ENCODE assay signal across 10 cellular contexts in the genomic region with DNA sequence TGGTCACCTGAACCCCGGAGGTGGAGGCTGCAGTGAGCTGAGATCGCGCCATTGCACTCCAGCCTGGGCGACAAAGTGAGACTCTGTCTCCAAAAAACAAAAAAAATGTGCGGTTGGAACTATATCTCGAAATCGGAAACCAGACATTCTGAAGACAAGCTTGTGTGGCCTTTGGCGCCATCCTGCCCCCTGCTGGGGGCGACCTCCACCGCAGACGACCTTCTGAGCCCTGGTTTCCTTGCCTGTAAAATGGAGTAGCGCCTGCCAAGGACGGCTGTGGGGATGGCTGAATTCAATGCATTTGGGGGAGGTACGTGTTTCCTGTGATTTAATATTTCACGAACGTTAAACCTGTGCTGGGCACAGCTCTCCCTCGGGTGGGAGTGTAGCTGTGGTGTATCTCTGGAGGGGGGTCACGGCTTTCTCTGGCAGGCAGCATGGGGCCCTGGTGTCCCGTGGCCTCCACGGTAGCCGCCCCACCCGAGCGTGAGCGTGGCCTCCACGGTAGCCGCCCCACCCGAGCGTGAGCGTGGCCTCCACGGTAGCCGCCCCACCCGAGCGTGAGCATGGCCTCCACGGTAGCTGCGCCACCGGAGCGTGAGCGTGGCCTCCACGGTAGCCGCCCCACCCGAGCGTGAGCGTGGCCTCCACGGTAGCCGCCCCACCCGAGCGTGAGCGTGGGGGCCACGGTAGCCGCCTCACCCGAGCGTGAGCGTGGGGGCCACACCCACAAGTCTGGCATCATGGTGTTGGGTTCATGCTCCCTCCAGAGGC. TPM values are rescaled to one million over a fixed set of nuclear protein-coding genes. Genes with fewer than 3 reads are reported as not detected.
A peak's percentile ranks its signal among the peaks of the same experiment; 100 is the strongest.
DNase-seq lines count a peak whose midpoint lies in the region; ATAC-seq and FAIRE-seq lines count a peak whose summit lies in the region.
"Had no signal": no experiment of that assay in that cellular context is flagged by ENCODE, and none has a peak within 500 bp of the region (broad histone marks: within the 10 kb centered on the region; RNA-seq: fewer than 3 reads in every experiment).

No MANE protein-coding gene starts in this region.

- H3K4me1 ChIP-seq in aorta (ENCODE audit: control insufficient read depth in 1 of 2, insufficient read depth in 2 of 2, low read length in 2 of 2) = no peaks in the 10 kb centered on the region

- WGBS in aorta, 2 donors = 92 to 94% methylated on average over 46 to 53 of the region's 53 CpGs

- no peaks in the 10 kb centered on the region for H3K36me3 Mint-ChIP-seq in activated CD4-positive, alpha-beta memory T cell treated with anti-CD3 and anti-CD28 coated beads for 36 hours

- ATAC-seq in GM19397 (IDR thresholded peaks at IDR 0.05; ENCODE audit: unreplicated experiment) = no peak
- no peak for ATAC-seq in aorta (ENCODE audit: low FRiP score)

- H3K4me3 Mint-ChIP-seq in activated CD4-positive, alpha-beta memory T cell treated with anti-CD3 and anti-CD28 coated beads for 36 hours = no peak overlapping the region

- H3K27ac ChIP-seq in aorta (ENCODE audit: low read depth in 1 of 2, low read length in 2 of 2) = no peak overlapping the region
- H3K27ac ChIP-seq: SK-N-MC, thoracic aorta had no signal

- H3K27me3 Mint-ChIP-seq in activated CD4-positive, alpha-beta memory T cell treated with anti-CD3 and anti-CD28 coated beads for 36 hours = peaks cover 4% of the 10 kb centered on the region

- no peaks in the 10 kb centered on the region for H3K9me3 ChIP-seq in aorta (ENCODE audit: control insufficient read depth, low read length)
- H3K9me3 ChIP-seq: thoracic aorta had no signal

- H3K4me1 Mint-ChIP-seq in activated CD4-positive, alpha-beta memory T cell treated with anti-CD3 and anti-CD28 coated beads for 36 hours (ENCODE audit: low read depth) = peaks cover 13% of the 10 kb centered on the region

- intact Hi-C loops in activated CD4-positive, alpha-beta memory T cell treated with anti-CD3 and anti-CD28 coated beads for 36 hours (cut with micrococcal nuclease) = no loop called here
- intact Hi-C loops in aorta (cut with DNase I) = no loop called here

- DNase-seq in COLO668 (lab: John Stamatoyannopoulos, UW; ENCODE audit: unreplicated experiment) = peak; percentile 0
- DNase-seq in H7 = peak; percentile 87
- peak; percentile 32 for DNase-seq in activated CD4-positive, alpha-beta memory T cell treated with anti-CD3 and anti-CD28 coated beads for 36 hours
- peak; percentile 57 for DNase-seq in left kidney (ENCODE audit: low read depth, low spot score)
- DNase-seq in aorta = no peak
- no peak for DNase-seq in RCC 7860 (ENCODE audit: low spot score)
- DNase-seq: amniotic stem cell had no signal

- no peak overlapping the region for H3K27ac Mint-ChIP-seq in activated CD4-positive, alpha-beta memory T cell treated with anti-CD3 and anti-CD28 coated beads for 36 hours

- H3K36me3 ChIP-seq in H7 (replicated peaks; ENCODE audit: control insufficient read depth, insufficient read depth, low read length) = no peaks in the 10 kb centered on the region
- no peaks in the 10 kb centered on the region for H3K36me3 ChIP-seq in aorta (ENCODE audit: control insufficient read depth in 1 of 2, insufficient read depth in 2 of 2, low read length in 1 of 2)
- H3K36me3 ChIP-seq: thoracic aorta had no signal

- FAIRE-seq in RCC 7860 (lab: Jason Lieb, UNC) = no peak

- no peak overlapping the region for H3K4me3 ChIP-seq in H7 (ENCODE audit: insufficient read depth, low read depth, low read length)
- H3K4me3 ChIP-seq in aorta (ENCODE audit: low read length in 2 of 2) = no peak overlapping the region
- H3K4me3 ChIP-seq: SK-N-MC, thoracic aorta had no signal

- CTCF ChIA-PET in activated CD4-positive, alpha-beta memory T cell treated with anti-CD3 and anti-CD28 coated beads for 36 hours (lab: Charles Lee) = interaction anchor here (0.6 to 2.4 kb wide), 5 partner anchors 10 to 310 kb away, joined by 3 to 15 read pairs (median 4); no protein-coding TSS in a partner anchor

- peaks cover 12% of the 10 kb centered on the region for H3K27me3 ChIP-seq in H7 (ENCODE audit: control insufficient read depth, insufficient read depth, low read length)
- H3K27me3 ChIP-seq in aorta (ENCODE audit: control insufficient read depth in 1 of 2, insufficient read depth in 2 of 2, low read length in 1 of 2) = no peaks in the 10 kb centered on the region

- H3K9me3 Mint-ChIP-seq in activated CD4-positive, alpha-beta memory T cell treated with anti-CD3 and anti-CD28 coated beads for 36 hours = no peaks in the 10 kb centered on the region

- POLR2A ChIA-PET in activated CD4-positive, alpha-beta memory T cell treated with anti-CD3 and anti-CD28 coated beads for 36 hours (lab: Charles Lee) = no interaction called here

RNA-seq across cellular contexts. Expression of a gene that starts 55.3 kb away (rescaled TPM):
- total RNA-seq in H7 (2014; rRNA removed; shearing (Covaris generic)) = not detected in 2 replicates
- total RNA-seq in activated CD4-positive, alpha-beta memory T cell treated with anti-CD3 and anti-CD28 coated beads for 36 hours = not detected
- total RNA-seq in aorta = 1 to 10 TPM in 1 of 2 donors, not detected in 1; 1.2 TPM
- under 1 TPM in 1 of 2 donors, not detected in 1; 0.59 TPM for polyA plus RNA-seq in aorta
- total RNA-seq: thoracic aorta had no signal

Comparison
In these comparisons a context has a peak if more than half of its experiments do, and no peak if none do; other contexts are left out.
1. DNase-seq: peak in COLO668 (single experiment), H7 (single experiment), activated CD4-positive, alpha-beta memory T cell treated with anti-CD3 and anti-CD28 coated beads for 36 hours (single experiment) and left kidney (single experiment); none in aorta (0 of 2) and RCC 7860 (single experiment).